In genomic region chr10:88366772-88367171, GRCh38 we compare ENCODE assay signal across 10 cellular contexts.
A peak's percentile ranks its signal among the peaks of the same experiment; 100 is the strongest.
ATAC-seq and TF ChIP-seq lines count a peak whose summit lies in the region.
"Had no signal": no experiment of that assay in that cellular context is flagged by ENCODE, and none has a peak within 500 bp of the region (broad histone marks: within the 10 kb centered on the region; RNA-seq: fewer than 3 reads in every experiment).

No MANE protein-coding gene starts in this region.

- H3K4me1 ChIP-seq in HEK293 (ENCODE audit: control insufficient read depth, insufficient read depth, low read length): peaks cover 11% of the 10 kb centered on the region
- H3K4me1 ChIP-seq: A549; BLaER1; BLaER1 treated with 17β-estradiol and CSF1 and Interleukin-3, amounts not matched to agents 10 nM and 100 nM; Caco-2 had no signal

- ATAC-seq in GM21390 (IDR thresholded peaks at IDR 0.05; ENCODE audit: unreplicated experiment): no peak
- ATAC-seq: A549; CD8-positive, alpha-beta T cell had no signal

- no peak overlapping the region for H3K4me3 ChIP-seq in HEK293 (ENCODE audit: low read depth, low read length)
- H3K4me3 ChIP-seq: A549; BLaER1; BLaER1 treated with 17β-estradiol and CSF1 and Interleukin-3, amounts not matched to agents 10 nM and 100 nM had no signal

- no peaks in the 10 kb centered on the region for H3K36me3 ChIP-seq in HEK293 (ENCODE audit: control insufficient read depth in 2 of 2, insufficient read depth in 1 of 2, low read length in 2 of 2)
- H3K36me3 ChIP-seq: BE2C; BLaER1; BLaER1 treated with 17β-estradiol and CSF1 and Interleukin-3, amounts not matched to agents 10 nM and 100 nM had no signal

- H3K27ac ChIP-seq in HEK293 (ENCODE audit: extremely low read depth, low read depth, low read length): no peak overlapping the region
- H3K27ac ChIP-seq: 22Rv1; A549; BLaER1; BLaER1 treated with 17β-estradiol and CSF1 and Interleukin-3, amounts not matched to agents 10 nM and 100 nM; C4-2B had no signal

- TF ChIP-seq CTCF in HEK293 (tag by site-specific recombination; IDR thresholded peaks at IDR 0.05): no peak

- CTCF ChIA-PET in HEK293 (lab: Yijun Ruan, JAX): interaction anchor here (0.6 to 1.2 kb wide), 3 partner anchors 23 to 717 kb away, joined by 3 to 4 read pairs (median 3); no protein-coding TSS in a partner anchor

- POLR2A ChIA-PET in HEK293 (lab: Yijun Ruan, JAX): interaction anchor here (0.7 kb wide), 1 partner anchor 66 kb away, joined by 3 read pairs; no protein-coding TSS in a partner anchor

- no peaks in the 10 kb centered on the region for H3K9me3 ChIP-seq in HEK293 (ENCODE audit: control insufficient read depth, insufficient read depth, low read depth, low read length)
- H3K9me3 ChIP-seq: A549, BE2C, BLaER1, Caco-2 had no signal

TF ChIP-seq in HEK293, 187 proteins besides CTCF, POLR2A, EP300 and RAD21:
- peak; percentile 97 for TF ChIP-seq ZNF549 (tag by site-specific recombination; IDR thresholded peaks at IDR 0.05)
- TF ChIP-seq, protein P1, sequence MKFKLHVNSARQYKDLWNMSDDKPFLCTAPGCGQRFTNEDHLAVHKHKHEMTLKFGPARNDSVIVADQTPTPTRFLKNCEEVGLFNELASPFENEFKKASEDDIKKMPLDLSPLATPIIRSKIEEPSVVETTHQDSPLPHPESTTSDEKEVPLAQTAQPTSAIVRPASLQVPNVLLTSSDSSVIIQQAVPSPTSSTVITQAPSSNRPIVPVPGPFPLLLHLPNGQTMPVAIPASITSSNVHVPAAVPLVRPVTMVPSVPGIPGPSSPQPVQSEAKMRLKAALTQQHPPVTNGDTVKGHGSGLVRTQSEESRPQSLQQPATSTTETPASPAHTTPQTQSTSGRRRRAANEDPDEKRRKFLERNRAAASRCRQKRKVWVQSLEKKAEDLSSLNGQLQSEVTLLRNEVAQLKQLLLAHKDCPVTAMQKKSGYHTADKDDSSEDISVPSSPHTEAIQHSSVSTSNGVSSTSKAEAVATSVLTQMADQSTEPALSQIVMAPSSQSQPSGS (tag by site-specific recombination; IDR thresholded peaks at IDR 0.05; ENCODE audit: low read depth): no peak
